Comparison of ENCODE assay signal across 11 cellular contexts in the genomic region with DNA sequence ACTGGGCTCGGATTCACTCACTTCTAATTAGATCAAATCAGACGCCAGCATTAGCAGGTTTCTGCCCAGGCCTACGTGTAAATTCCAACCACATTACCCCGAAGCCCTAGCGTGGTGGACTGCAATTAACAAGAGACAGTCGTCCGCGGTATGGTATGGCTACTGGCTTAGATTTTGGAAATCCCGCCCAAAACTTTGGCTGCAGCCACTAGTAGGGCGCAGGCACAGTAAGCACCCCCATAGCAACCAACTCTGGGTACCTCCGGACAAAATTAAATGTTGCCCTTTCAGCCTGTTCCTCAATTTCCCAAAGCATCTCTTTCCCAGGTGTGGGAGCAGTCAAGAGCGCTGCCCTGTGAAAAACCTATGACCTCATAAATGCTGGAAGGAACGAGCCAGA. TPM values are rescaled to one million over a fixed set of nuclear protein-coding genes. Genes with fewer than 3 reads are reported as not detected.
DNase-seq lines count a peak whose midpoint lies in the region; ATAC-seq and TF ChIP-seq lines count a peak whose summit lies in the region.
"Had no signal": no experiment of that assay in that cellular context is flagged by ENCODE, and none has a peak within 500 bp of the region (broad histone marks: within the 10 kb centered on the region; RNA-seq: fewer than 3 reads in every experiment).

No MANE protein-coding gene starts in this region.

- peak overlapping the region; percentile 20 for H3K4me3 ChIP-seq in CD8-positive, alpha-beta memory T cell (ENCODE audit: low read length)
- H3K4me3 ChIP-seq in SJSA1 (peak overlapping the region; percentile 57), fibroblast of mammary gland (ENCODE audit: control insufficient read depth, low read depth, low read length) (peak overlapping the region; percentile 38), prostate gland (peak overlapping the region; percentile 63 to 78), MG63 (no peak overlapping the region)

- H3K9me3 Mint-ChIP-seq in CD8-positive, alpha-beta memory T cell, result peaks cover 0 to 5% (median 2%) of the 10 kb centered on the region in 5 donors

- no peak for TF ChIP-seq CTCF in fibroblast of mammary gland (conservative IDR thresholded peaks at IDR 0.05; ENCODE audit: control insufficient read depth, insufficient read depth, low read depth, low read length)
- TF ChIP-seq CTCF in prostate gland (IDR thresholded peaks at IDR 0.05), result no peak

- CTCF ChIA-PET in CD8-positive, alpha-beta memory T cell (lab: Charles Lee), result no interaction called here

- H3K27me3 ChIP-seq in CD8-positive, alpha-beta memory T cell (ENCODE audit: insufficient read depth, low read length, poor library complexity, severe bottlenecking), result no peaks in the 10 kb centered on the region
- H3K27me3 ChIP-seq in SJSA1 (replicated peaks) (no peaks in the 10 kb centered on the region), prostate gland (replicated peaks; ENCODE audit: insufficient read depth) (no peaks in the 10 kb centered on the region), MG63 (no peaks in the 10 kb centered on the region)

- H3K4me1 Mint-ChIP-seq in CD8-positive, alpha-beta memory T cell, result peaks cover 14 to 23% (median 19%) of the 10 kb centered on the region in 3 donors

- no peak overlapping the region for H3K27ac ChIP-seq in CD8-positive, alpha-beta memory T cell (ENCODE audit: low read depth, low read length)
- H3K27ac ChIP-seq in SJSA1 (no peak overlapping the region), prostate gland (peak overlapping the region; percentile 85 to 86)

- TF ChIP-seq POLR2A in prostate gland (IDR thresholded peaks at IDR 0.05), result no peak

- H3K36me3 Mint-ChIP-seq in CD8-positive, alpha-beta memory T cell, result peaks cover 0 to 4% (median 2%) of the 10 kb centered on the region in 3 donors

- no peak for DNase-seq in CD8-positive, alpha-beta memory T cell
- DNase-seq in SJSA1 (ENCODE audit: low read depth in 1 of 2, low spot score in 2 of 2) (no peak), fibroblast of mammary gland (ENCODE audit: low read depth) (no peak), prostate gland (ENCODE audit: low spot score) (no peak), MG63 (no peak)
- DNase-seq: KG1 had no signal

- H3K4me1 ChIP-seq in CD8-positive, alpha-beta memory T cell (ENCODE audit: insufficient read depth, low read length), result peaks cover 5% of the 10 kb centered on the region
- H3K4me1 ChIP-seq in SJSA1 (replicated peaks) (peaks cover 38% of the 10 kb centered on the region), prostate gland (replicated peaks) (peaks cover 7% of the 10 kb centered on the region)

- no peaks in the 10 kb centered on the region for H3K36me3 ChIP-seq in CD8-positive, alpha-beta memory T cell (ENCODE audit: insufficient read depth, low read length)
- H3K36me3 ChIP-seq in SJSA1 (no peaks in the 10 kb centered on the region), prostate gland (no peaks in the 10 kb centered on the region), MG63 (peaks cover 5% of the 10 kb centered on the region)

- peaks cover 6% of the 10 kb centered on the region for H3K9me3 ChIP-seq in CD8-positive, alpha-beta memory T cell (ENCODE audit: low read length)
- H3K9me3 ChIP-seq in SJSA1 (replicated peaks) (no peaks in the 10 kb centered on the region), prostate gland (no peaks in the 10 kb centered on the region), MG63 (no peaks in the 10 kb centered on the region; the same call in 1 of the 2 replicates)

- 55% methylated on average over 13 of the region's 13 CpGs for WGBS in prostate gland

- POLR2A ChIA-PET in CD8-positive, alpha-beta memory T cell (lab: Charles Lee), result no interaction called here

- ATAC-seq in GM21447 (IDR thresholded peaks at IDR 0.05; ENCODE audit: unreplicated experiment) (no peak), GM19324 (IDR thresholded peaks at IDR 0.05; ENCODE audit: low FRiP score, unreplicated experiment) (no peak), GM18498 (IDR thresholded peaks at IDR 0.05; ENCODE audit: unreplicated experiment) (no peak)

- H3K27me3 Mint-ChIP-seq in CD8-positive, alpha-beta memory T cell, result peaks cover 3 to 5% of the 10 kb centered on the region in 2 donors

- intact Hi-C loops in prostate gland (cut with DNase I), result loop anchor here (5.0 kb wide), 1 partner anchor 41 kb away; no protein-coding TSS in a partner anchor

- H3K27ac Mint-ChIP-seq in CD8-positive, alpha-beta memory T cell, result no peak overlapping the region

- H3K4me3 Mint-ChIP-seq in CD8-positive, alpha-beta memory T cell, result peak overlapping the region; percentile 25 to 77 (median 66)

RNA-seq across cellular contexts. Expression of gene RARRES1, which starts 0.7 kb away (rescaled TPM):
- not detected for total RNA-seq in CD8-positive, alpha-beta memory T cell
- polyA plus RNA-seq in CD8-positive, alpha-beta memory T cell, result not detected
- 0.66 and 4.9 TPM in 2 replicates for total RNA-seq in SJSA1 (2014; rRNA removed; shearing (Covaris generic))
- 100 to 1,000 TPM in 1 of 2 donors, 10 to 100 TPM in 1; 67.9 to 138 TPM for total RNA-seq in prostate gland
- not detected in 2 replicates for total RNA-seq in MG63 (2014; rRNA removed; shearing (Covaris generic); ENCODE audit: low replicate concordance)
- total RNA-seq: activated CD8-positive, alpha-beta memory T cell treated with anti-CD3 and anti-CD28 coated beads for 36 hours; myocyte had no signal

RNA-seq across cellular contexts. Expression of gene LXN, which starts 59.1 kb away (rescaled TPM):
- 1 to 10 TPM; 4.7 to 5.3 TPM for total RNA-seq in CD8-positive, alpha-beta memory T cell
- polyA plus RNA-seq in CD8-positive, alpha-beta memory T cell, result 10.7 TPM
- not detected in 2 replicates for total RNA-seq in SJSA1 (2014; rRNA removed; shearing (Covaris generic))
- total RNA-seq in prostate gland, result 10 to 100 TPM; 40.9 to 48.4 TPM
- not detected in 2 replicates for total RNA-seq in MG63 (2014; rRNA removed; shearing (Covaris generic); ENCODE audit: low replicate concordance)
- total RNA-seq: myocyte had no signal

Comparison
In these comparisons a context has a peak if more than half of its experiments do, and no peak if none do; other contexts are left out.
1. H3K27ac ChIP-seq: peak in prostate gland (2 of 2); none in CD8-positive, alpha-beta memory T cell (single experiment) and SJSA1 (single experiment).
2. RNA of gene RARRES1, which starts 0.7 kb away (total RNA-seq): 67.9 to 138 TPM in prostate gland; 0.66 to 4.9 TPM in SJSA1, not detected in CD8-positive, alpha-beta memory T cell and not detected in MG63; every median in the first group is over 10 times any median in the second.
3. RNA of gene LXN, which starts 59.1 kb away (total RNA-seq): 40.9 to 48.4 TPM in prostate gland; 4.7 to 5.3 TPM in CD8-positive, alpha-beta memory T cell, not detected in SJSA1 and not detected in MG63; every median in the first group is over 4 times any median in the second.